Comparison of ENCODE assay signal across 21 cellular contexts in the genomic region with DNA sequence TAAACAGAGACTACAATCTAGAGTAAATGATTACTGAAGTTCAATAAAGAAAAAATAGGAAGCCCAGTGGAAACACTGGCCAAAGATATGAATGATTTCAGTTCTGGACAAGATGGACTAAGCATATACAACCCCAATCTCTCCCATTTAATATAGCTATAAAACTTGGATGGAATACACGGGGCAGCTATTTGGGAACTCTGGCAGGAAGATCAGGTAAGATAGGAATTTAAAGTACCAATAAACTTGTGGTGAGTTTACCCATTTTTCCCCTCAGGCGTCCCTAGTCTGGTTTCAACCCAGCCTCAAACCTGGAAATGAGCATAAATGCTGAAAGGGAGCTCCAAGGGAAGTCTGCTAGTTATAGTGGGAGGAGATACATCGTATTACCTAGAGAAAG. TPM values are rescaled to one million over a fixed set of nuclear protein-coding genes. Genes with fewer than 3 reads are reported as not detected.
DNase-seq lines count a peak whose midpoint lies in the region; ATAC-seq and TF ChIP-seq lines count a peak whose summit lies in the region.
"Had no signal": no experiment of that assay in that cellular context is flagged by ENCODE, and none has a peak within 500 bp of the region (broad histone marks: within the 10 kb centered on the region; RNA-seq: fewer than 3 reads in every experiment).

No MANE protein-coding gene starts in this region.

- peak overlapping the region; percentile 7 for H3K27ac Mint-ChIP-seq in activated naive CD4-positive, alpha-beta T cell treated with anti-CD3 and anti-CD28 coated beads for 36 hours
- H3K27ac Mint-ChIP-seq: CD4-positive, alpha-beta memory T cell; GM23338; HFFc6 had no signal

- H3K9me3 Mint-ChIP-seq in activated naive CD4-positive, alpha-beta T cell treated with anti-CD3 and anti-CD28 coated beads for 36 hours: no peaks in the 10 kb centered on the region
- H3K9me3 Mint-ChIP-seq: CD4-positive, alpha-beta memory T cell; GM23338; HFFc6 had no signal

- TF ChIP-seq CTCF in VCaP (conservative IDR thresholded peaks at IDR 0.05): no peak
- TF ChIP-seq CTCF in lower leg skin (IDR thresholded peaks at IDR 0.05): no peak

- intact Hi-C loops in activated naive CD4-positive, alpha-beta T cell treated with anti-CD3 and anti-CD28 coated beads for 36 hours (cut with micrococcal nuclease): no loop called here
- intact Hi-C loops in left colon (cut with DNase I, micrococcal nuclease) (no loop called here), lower leg skin (cut with DNase I; ENCODE audit: low total_unique reads) (no loop called here), posterior cingulate gyrus (cut with DNase I) (no loop called here)

- 90 to 93% methylated on average over 3 of the region's 3 CpGs for WGBS in lower leg skin, 2 donors

- ATAC-seq in left colon (peak; percentile 28), GM21381 (IDR thresholded peaks at IDR 0.05; ENCODE audit: unreplicated experiment) (no peak)
- ATAC-seq: GM23338 had no signal

- no peak for TF ChIP-seq POLR2A in lower leg skin (IDR thresholded peaks at IDR 0.05)

- no peaks in the 10 kb centered on the region for H3K4me1 Mint-ChIP-seq in activated naive CD4-positive, alpha-beta T cell treated with anti-CD3 and anti-CD28 coated beads for 36 hours (ENCODE audit: low read depth)
- H3K4me1 Mint-ChIP-seq: GM23338 had no signal

- no peak overlapping the region for H3K4me3 ChIP-seq in lower leg skin (ENCODE audit: low read depth, poor library complexity, severe bottlenecking)
- H3K4me3 ChIP-seq: GM23338, HAP-1 had no signal

- no peak overlapping the region for H3K4me3 Mint-ChIP-seq in activated naive CD4-positive, alpha-beta T cell treated with anti-CD3 and anti-CD28 coated beads for 36 hours
- H3K4me3 Mint-ChIP-seq: CD4-positive, alpha-beta memory T cell; GM23338; HFFc6 had no signal

- H3K36me3 Mint-ChIP-seq in activated naive CD4-positive, alpha-beta T cell treated with anti-CD3 and anti-CD28 coated beads for 36 hours (ENCODE audit: low read depth): peaks cover 34% of the 10 kb centered on the region

- CTCF ChIA-PET in activated naive CD4-positive, alpha-beta T cell treated with anti-CD3 and anti-CD28 coated beads for 36 hours (lab: Charles Lee): no interaction called here

- no peak for DNase-seq in activated naive CD4-positive, alpha-beta T cell treated with anti-CD3 and anti-CD28 coated beads for 36 hours
- DNase-seq in activated naive CD4-positive, alpha-beta T cell (lab: John Stamatoyannopoulos, UW): no peak
- DNase-seq in left colon (no peak), lower leg skin (ENCODE audit: low spot score in 2 of 2) (no peak), posterior cingulate gyrus (no peak)
- DNase-seq: C1 segment of cervical spinal cord; Calu3; CD4-positive, alpha-beta memory T cell; COR-L47; DMS53; DMS79 treated with DMSO at 0.1 percent for 48 hours; GF-D8; HFFc6 had no signal

- no peaks in the 10 kb centered on the region for H3K27me3 Mint-ChIP-seq in activated naive CD4-positive, alpha-beta T cell treated with anti-CD3 and anti-CD28 coated beads for 36 hours (ENCODE audit: low read depth)
- H3K27me3 Mint-ChIP-seq: CD4-positive, alpha-beta memory T cell had no signal

- H3K27ac ChIP-seq in VCaP: peak overlapping the region; percentile 57

RNA-seq across cellular contexts. Expression of a gene that starts 20.4 kb away (rescaled TPM):
- total RNA-seq in activated naive CD4-positive, alpha-beta T cell treated with anti-CD3 and anti-CD28 coated beads for 36 hours: 10 to 100 TPM; 43.9 to 53.4 TPM
- total RNA-seq in left colon (10 to 100 TPM; 27.1 to 36.7 TPM), lower leg skin (10 to 100 TPM; 27.4 to 36.5 (median 31.0) TPM)

RNA-seq across cellular contexts. Expression of a gene that starts 53.2 kb away (rescaled TPM):
- total RNA-seq in activated naive CD4-positive, alpha-beta T cell treated with anti-CD3 and anti-CD28 coated beads for 36 hours: not detected
- total RNA-seq in left colon (1 to 10 TPM; 1.1 to 3.6 TPM), lower leg skin (1 to 10 TPM in 1 of 4 donors, under 1 TPM in 2, not detected in 1; 0.34 to 1.3 (median 0.81) TPM)
- total RNA-seq: A172; A673; CD4-positive, alpha-beta memory T cell; Daoy; G401; HFFc6 had no signal
